ENCODE assay signal across 8 cellular contexts in genomic region chr1:40980453-40981121, GRCh38. TPM values are rescaled to one million over a fixed set of nuclear protein-coding genes. Genes with fewer than 3 reads are reported as not detected.
DNase-seq lines count a peak whose midpoint lies in the region; ATAC-seq, FAIRE-seq and TF ChIP-seq lines count a peak whose summit lies in the region.

No MANE protein-coding gene starts in this region.

- H3K9me3 Mint-ChIP-seq in chondrocyte (ENCODE audit: low read depth) (no peaks in the 10 kb centered on the region), memory B cell (no peaks in the 10 kb centered on the region)

- FAIRE-seq in A549 (lab: Jason Lieb, UNC), result no peak

- TF ChIP-seq POLR2A in A549 (IDR thresholded peaks at IDR 0.05; ENCODE audit: low read length), result no peak; the same call in 1 of the 2 replicates

- no peak for TF ChIP-seq EP300 in A549 (IDR thresholded peaks at IDR 0.05)

- POLR2A ChIA-PET in A549 (lab: Yijun Ruan, JAX), result interaction anchor here (0.6 to 2.4 kb wide), 10 partner anchors 11 to 119 kb away, joined by 3 to 16 read pairs (median 6); partner anchors contain the start of gene CITED4

- H3K4me1 ChIP-seq in A549, result peaks cover 61% of the 10 kb centered on the region

- H3K27me3 Mint-ChIP-seq in chondrocyte (ENCODE audit: low read depth) (no peaks in the 10 kb centered on the region), memory B cell (no peaks in the 10 kb centered on the region)

- peak overlapping the region; percentile 93 for H3K4me2 ChIP-seq in A549

- H3K4me1 Mint-ChIP-seq in chondrocyte (ENCODE audit: low read depth), result peaks cover 78% of the 10 kb centered on the region
- peaks cover 17% of the 10 kb centered on the region for H3K4me1 Mint-ChIP-seq in memory B cell

- DNase-seq in A549 (ENCODE audit: low read depth in 1 of 2, low spot score in 1 of 2) (peak in 1 of 2 experiments; percentile 61), M059J (ENCODE audit: low read depth) (peak; percentile 61), chondrocyte (ENCODE audit: low spot score) (no peak), memory B cell (ENCODE audit: low spot score in 2 of 2) (peak; percentile 15 to 34)
- peak; percentile 17 for DNase-seq in activated CD4-positive, CD25-positive, alpha-beta regulatory T cell treated with anti-CD3 and anti-CD28 coated beads, Interleukin-2, amount 50 U/mL, for 16 hours (ENCODE audit: low read depth, low spot score)
- peak; percentile 35 for DNase-seq in stimulated activated CD8-positive, alpha-beta memory T cell treated with anti-CD3 and anti-CD28 coated beads, Interleukin-4, amount 100 ng/mL, for 24 hours (ENCODE audit: low read depth)

- H3K9me3 ChIP-seq in A549, result no peaks in the 10 kb centered on the region

- peaks cover 14% of the 10 kb centered on the region for H3K36me3 Mint-ChIP-seq in chondrocyte (ENCODE audit: low read depth)
- H3K36me3 Mint-ChIP-seq in memory B cell, result peaks cover 10% of the 10 kb centered on the region

- CTCF ChIA-PET in A549 (lab: Yijun Ruan, JAX), result interaction anchor here (1.0 to 3.1 kb wide), 7 partner anchors 9 to 30 kb away, joined by 3 to 12 read pairs (median 4); no protein-coding TSS in a partner anchor

- TF ChIP-seq CTCF in A549 (IDR thresholded peaks at IDR 0.05), result no peak
- TF ChIP-seq CTCF in chondrocyte (IDR thresholded peaks at IDR 0.05), result no peak

- WGBS in A549 (ENCODE audit: missing lambda C conversion rate), result under 1% methylated on average over 23 of the region's 27 CpGs

- H3K4me3 ChIP-seq in A549, result peak overlapping the region; percentile 93

- H3K4me3 Mint-ChIP-seq in chondrocyte (ENCODE audit: unreplicated experiment) (peak overlapping the region; percentile 92), memory B cell (peak overlapping the region; percentile 87)

- H3K27ac Mint-ChIP-seq in chondrocyte (ENCODE audit: unreplicated experiment), result peak overlapping the region; percentile 89
- peak overlapping the region; percentile 70 for H3K27ac Mint-ChIP-seq in memory B cell

- H3K27ac ChIP-seq in A549, result peak overlapping the region; percentile 99 to 100

- ATAC-seq in A549, result peak in 1 of 2 experiments; percentile 2; a peak in 2 of 6 replicates
- ATAC-seq in GM18907 (IDR thresholded peaks at IDR 0.05; ENCODE audit: unreplicated experiment), result peak; percentile 13
- ATAC-seq in memory B cell (ENCODE audit: low read depth), result peak; percentile 20
- ATAC-seq in GM18517 (IDR thresholded peaks at IDR 0.05; ENCODE audit: unreplicated experiment), result no peak

- no peak for TF ChIP-seq RAD21 in A549 (conservative IDR thresholded peaks at IDR 0.05 in 1 of 2, IDR thresholded peaks at IDR 0.05 in 1 of 2)

TF ChIP-seq in A549, 52 proteins besides CTCF, POLR2A, EP300 and RAD21:
- no peak for TF ChIP-seq RCOR1 (IDR thresholded peaks at IDR 0.05; ENCODE audit: low read depth, low read length)
- no peak for TF ChIP-seq CBX8 (IDR thresholded peaks at IDR 0.05)
- no peak for TF ChIP-seq ZSCAN20 (CRISPR knock-in tag; IDR thresholded peaks at IDR 0.05)
- TF ChIP-seq GATA3 (IDR thresholded peaks at IDR 0.05; ENCODE audit: borderline replicate concordance), result peak; percentile 6; the same call in 1 of the 2 replicates

RNA-seq across cellular contexts. Expression of gene CTPS1, which starts 1.1 kb away (rescaled TPM):
- polyA plus RNA-seq in A549 (2011; rRNA removed) (145 and 181 TPM in 2 replicates), A549 (2017; fragmentation: RNase III; extraction: RNeasy Plus Mini Kit Qiagen cat#74134 plus additional on column Dnase treatment) (159 to 169 TPM (median 159 TPM) in 3 replicates)
- polyA plus RNA-seq in A549 (2012; cell fraction: cytosol; rRNA removed), result 75.4 and 77.9 TPM in 2 replicates
- 113 and 172 TPM in 2 replicates for polyA plus RNA-seq in A549 (2012; cell fraction: nucleus; rRNA removed)
- 206 and 264 TPM in 2 replicates for polyA minus RNA-seq in A549 (2011; rRNA and poly(A)+ RNA removed)
- 51.6 and 76.0 TPM in 2 replicates for total RNA-seq in M059J (2014; rRNA removed; shearing (Covaris generic))
- 40.2 to 84.5 TPM (median 79.4 TPM) in 3 replicates for total RNA-seq in chondrocyte

RNA-seq across cellular contexts. Expression of gene SLFNL1, which starts 40.9 kb away (rescaled TPM):
- polyA plus RNA-seq in A549 (2011; rRNA removed), result 0.01 and 0.07 TPM in 2 replicates
- 0.03 and 0.05 TPM in 2 replicates for polyA plus RNA-seq in A549 (2012; cell fraction: cytosol; rRNA removed)
- polyA plus RNA-seq in A549 (2012; cell fraction: nucleus; rRNA removed), result 0.28 and 0.30 TPM in 2 replicates
- 0.03 to 0.05 TPM (median 0.04 TPM) in 3 replicates for polyA plus RNA-seq in A549 (2017; fragmentation: RNase III; extraction: RNeasy Plus Mini Kit Qiagen cat#74134 plus additional on column Dnase treatment)
- 0.08 and 0.34 TPM in 2 replicates for polyA minus RNA-seq in A549 (2011; rRNA and poly(A)+ RNA removed)
- total RNA-seq in M059J (2014; rRNA removed; shearing (Covaris generic)), result 0.15 TPM in 1 of 2 replicates, not detected in the other
- total RNA-seq in chondrocyte, result 0.25 to 0.48 TPM in 2 of 3 replicates, not detected in the other
